Comparison of ENCODE assay signal across 24 cellular contexts in genomic region chrX:49844622-49845021, GRCh38. TPM values are rescaled to one million over a fixed set of nuclear protein-coding genes. Genes with fewer than 3 reads are reported as not detected.
DNase-seq lines count a peak whose midpoint lies in the region; ATAC-seq and FAIRE-seq lines count a peak whose summit lies in the region.
"Had no signal": no experiment of that assay in that cellular context is flagged by ENCODE, and none has a peak within 500 bp of the region (broad histone marks: within the 10 kb centered on the region; RNA-seq: fewer than 3 reads in every experiment).

No MANE protein-coding gene starts in this region.

- no peaks in the 10 kb centered on the region for H3K27me3 Mint-ChIP-seq in T-helper 17 cell
- peaks cover 5% of the 10 kb centered on the region for H3K27me3 Mint-ChIP-seq in activated CD4-positive, alpha-beta T cell treated with anti-CD3 and anti-CD28 coated beads, Interleukin-2, amount 10 ng/mL, durations not matched to agents 7 days and 5 days

- FAIRE-seq in islet of Langerhans (lab: Jason Lieb, UNC) = peak; percentile 60
- FAIRE-seq: A549 had no signal

- no peaks in the 10 kb centered on the region for H3K36me3 Mint-ChIP-seq in T-helper 17 cell (ENCODE audit: low read depth)
- H3K36me3 Mint-ChIP-seq in activated CD4-positive, alpha-beta T cell treated with anti-CD3 and anti-CD28 coated beads, Interleukin-2, amount 10 ng/mL, durations not matched to agents 7 days and 5 days (ENCODE audit: low read depth) = no peaks in the 10 kb centered on the region
- H3K36me3 Mint-ChIP-seq: naive B cell had no signal

- no peaks in the 10 kb centered on the region for H3K9me3 Mint-ChIP-seq in activated CD4-positive, alpha-beta T cell treated with anti-CD3 and anti-CD28 coated beads, Interleukin-2, amount 10 ng/mL, durations not matched to agents 7 days and 5 days

- no peaks in the 10 kb centered on the region for H3K4me1 Mint-ChIP-seq in T-helper 17 cell
- H3K4me1 Mint-ChIP-seq in activated CD4-positive, alpha-beta T cell treated with anti-CD3 and anti-CD28 coated beads, Interleukin-2, amount 10 ng/mL, durations not matched to agents 7 days and 5 days = no peaks in the 10 kb centered on the region

- CTCF ChIA-PET in activated CD4-positive, alpha-beta T cell treated with anti-CD3 and anti-CD28 coated beads, Interleukin-2, amount 10 ng/mL, durations not matched to agents 7 days and 5 days (lab: Charles Lee) = no interaction called here

- POLR2A ChIA-PET in activated CD4-positive, alpha-beta T cell treated with anti-CD3 and anti-CD28 coated beads, Interleukin-2, amount 10 ng/mL, durations not matched to agents 7 days and 5 days (lab: Charles Lee) = no interaction called here

- no peak overlapping the region for H3K27ac Mint-ChIP-seq in T-helper 17 cell
- no peak overlapping the region for H3K27ac Mint-ChIP-seq in activated CD4-positive, alpha-beta T cell treated with anti-CD3 and anti-CD28 coated beads, Interleukin-2, amount 10 ng/mL, durations not matched to agents 7 days and 5 days
- H3K27ac Mint-ChIP-seq: naive B cell had no signal

- H3K4me3 Mint-ChIP-seq in T-helper 17 cell = no peak overlapping the region
- no peak overlapping the region for H3K4me3 Mint-ChIP-seq in activated CD4-positive, alpha-beta T cell treated with anti-CD3 and anti-CD28 coated beads, Interleukin-2, amount 10 ng/mL, durations not matched to agents 7 days and 5 days
- H3K4me3 Mint-ChIP-seq: naive B cell had no signal

- ATAC-seq in T-helper 17 cell (no peak), HG03159 (IDR thresholded peaks at IDR 0.05; ENCODE audit: unreplicated experiment) (no peak)
- ATAC-seq: A549 had no signal

- no peaks in the 10 kb centered on the region for H3K9me3 ChIP-seq in T-helper 17 cell (ENCODE audit: control insufficient read depth, low read length, poor library complexity, severe bottlenecking)
- H3K9me3 ChIP-seq: A549, SJSA1, upper lobe of left lung had no signal

- peak; percentile 1 for DNase-seq in NCI-H2196 (lab: John Stamatoyannopoulos, UW; ENCODE audit: unreplicated experiment)
- DNase-seq in NCI-H2196 treated with DMSO at 0.1 percent for 48 hours (lab: John Stamatoyannopoulos, UW; ENCODE audit: unreplicated experiment) = no peak
- peak; percentile 48 for DNase-seq in NCI-H345 treated with DMSO at 0.1 percent for 48 hours (lab: John Stamatoyannopoulos, UW; ENCODE audit: unreplicated experiment)
- DNase-seq in T-helper 17 cell = no peak
- no peak for DNase-seq in activated CD4-positive, alpha-beta T cell treated with anti-CD3 and anti-CD28 coated beads, Interleukin-2, amount 10 ng/mL, durations not matched to agents 7 days and 5 days
- no peak for DNase-seq in HT-29 (ENCODE audit: low spot score)
- DNase-seq: activated gamma-delta T cell; EL; foreskin melanocyte; Kasumi-1; naive B cell; NCI-H446; OCI-M1; stimulated activated CD4-positive, alpha-beta T cell treated with anti-CD3 and anti-CD28 coated beads, Interleukin-12 subunit alpha, Interleukin-12 subunit beta, amount 100 ng/mL, for 4 hours; stimulated activated naive CD4-positive, alpha-beta T cell; T1000; upper lobe of left lung had no signal

RNA-seq across cellular contexts. Expression of gene PAGE4, which starts 15.5 kb away (rescaled TPM):
- not detected for total RNA-seq in T-helper 17 cell
- total RNA-seq in activated CD4-positive, alpha-beta T cell treated with anti-CD3 and anti-CD28 coated beads, Interleukin-2, amount 10 ng/mL, durations not matched to agents 7 days and 5 days = not detected
- not detected in 2 replicates for total RNA-seq in HT-29 (2014; rRNA removed; shearing (Covaris generic))
- total RNA-seq: H4, lower leg skin, pulmonary artery endothelial cell, SJSA1, upper lobe of left lung had no signal

RNA-seq across cellular contexts. Expression of gene USP27X, which starts 34.7 kb away (rescaled TPM):
- total RNA-seq in T-helper 17 cell = 1 to 10 TPM; 2.5 to 3.5 TPM
- total RNA-seq in activated CD4-positive, alpha-beta T cell treated with anti-CD3 and anti-CD28 coated beads, Interleukin-2, amount 10 ng/mL, durations not matched to agents 7 days and 5 days = 1 to 10 TPM; 2.1 to 2.4 TPM
- 0.81 and 1.1 TPM in 2 replicates for total RNA-seq in HT-29 (2014; rRNA removed; shearing (Covaris generic))

Comparison
In these comparisons a context has a peak if more than half of its experiments do, and no peak if none do; other contexts are left out.
1. DNase-seq: peak in NCI-H2196 (single experiment) and NCI-H345 treated with DMSO at 0.1 percent for 48 hours (single experiment); none in NCI-H2196 treated with DMSO at 0.1 percent for 48 hours (single experiment), T-helper 17 cell (0 of 3), activated CD4-positive, alpha-beta T cell treated with anti-CD3 and anti-CD28 coated beads, Interleukin-2, amount 10 ng/mL, durations not matched to agents 7 days and 5 days (single experiment) and HT-29 (single experiment).